ENCODE assay signal across 21 cellular contexts in genomic region chr10:9009505-9009904, GRCh38.
DNase-seq lines count a peak whose midpoint lies in the region; ATAC-seq and TF ChIP-seq lines count a peak whose summit lies in the region.
"Had no signal": no experiment of that assay in that cellular context is flagged by ENCODE, and none has a peak within 500 bp of the region (broad histone marks: within the 10 kb centered on the region; RNA-seq: fewer than 3 reads in every experiment).

No MANE protein-coding gene starts in this region.

- TF ChIP-seq CTCF in GM10248 (IDR thresholded peaks at IDR 0.05; ENCODE audit: control extremely low read depth, extremely low read depth, low read depth, missing control alignments), result no peak

- no peak overlapping the region for H2AFZ ChIP-seq in ACC112 (ENCODE audit: low read length, unreplicated experiment)

- POLR2A ChIA-PET in GM10248 (lab: Yijun Ruan, JAX), result no interaction called here

- ATAC-seq in esophagus mucosa, result peak; percentile 65

- peak; percentile 2 for DNase-seq in COLO829 (ENCODE audit: low spot score)
- DNase-seq in T-helper 2 cell treated with Interferon-gamma antibody and Interleukin-4, amounts not matched to agents 5 μg/mL and 100 μg/mL, for 36 hours (ENCODE audit: low spot score), result no peak
- no peak for DNase-seq in GM10248 (ENCODE audit: extremely low spot score)
- no peak for DNase-seq in H4 (ENCODE audit: low spot score)
- DNase-seq in OCI-M2 (lab: John Stamatoyannopoulos, UW; ENCODE audit: unreplicated experiment), result no peak
- no peak for DNase-seq in cerebellum (ENCODE audit: low spot score)
- DNase-seq: activated CD4-positive, CD25-positive, alpha-beta regulatory T cell treated with anti-CD3 and anti-CD28 coated beads, Interleukin-2, amount 50 U/mL, for 72 hours; cerebellar nuclear complex; DMS53; esophagus squamous epithelium; HFFc6; NCI-H1048; NCI-H187 treated with DMSO at 0.1 percent for 48 hours; NCI-H226; NCI-H774; Right ventricle myocardium superior had no signal

- H3K36me3 Mint-ChIP-seq in T-helper 2 cell treated with Interferon-gamma antibody and Interleukin-4, amounts not matched to agents 5 μg/mL and 100 μg/mL, for 36 hours (ENCODE audit: low read depth), result peaks cover 5% of the 10 kb centered on the region
- H3K36me3 Mint-ChIP-seq: stimulated activated effector memory CD8-positive, alpha-beta T cell treated with anti-CD3 and anti-CD28 coated beads, Interleukin-12 subunit alpha, Interleukin-12 subunit beta, amount 100 ng/mL, for 72 hours had no signal

- H3K9me3 Mint-ChIP-seq in T-helper 2 cell treated with Interferon-gamma antibody and Interleukin-4, amounts not matched to agents 5 μg/mL and 100 μg/mL, for 36 hours, result no peaks in the 10 kb centered on the region
- H3K9me3 Mint-ChIP-seq: stimulated activated effector memory CD8-positive, alpha-beta T cell treated with anti-CD3 and anti-CD28 coated beads, Interleukin-12 subunit alpha, Interleukin-12 subunit beta, amount 100 ng/mL, for 72 hours had no signal

- H3K27me3 ChIP-seq in ACC112 (ENCODE audit: insufficient read depth, low read length), result no peaks in the 10 kb centered on the region
- H3K27me3 ChIP-seq: esophagus squamous epithelium, neutrophil had no signal

- no peaks in the 10 kb centered on the region for H3K79me2 ChIP-seq in ACC112 (ENCODE audit: control insufficient read depth, insufficient read depth, low read length, unreplicated experiment)

- H3K4me1 Mint-ChIP-seq in T-helper 2 cell treated with Interferon-gamma antibody and Interleukin-4, amounts not matched to agents 5 μg/mL and 100 μg/mL, for 36 hours (ENCODE audit: low read depth), result peaks cover 67% of the 10 kb centered on the region
- H3K4me1 Mint-ChIP-seq: stimulated activated effector memory CD8-positive, alpha-beta T cell treated with anti-CD3 and anti-CD28 coated beads, Interleukin-12 subunit alpha, Interleukin-12 subunit beta, amount 100 ng/mL, for 72 hours had no signal

- peaks cover 28% of the 10 kb centered on the region for H3K4me1 ChIP-seq in ACC112 (ENCODE audit: control insufficient read depth, insufficient read depth, low read length, unreplicated experiment)
- H3K4me1 ChIP-seq: esophagus squamous epithelium, prostate gland had no signal

- no peaks in the 10 kb centered on the region for H3K36me3 ChIP-seq in ACC112 (ENCODE audit: insufficient read depth, low read length)
- H3K36me3 ChIP-seq: esophagus squamous epithelium, neutrophil, prostate gland had no signal

- H3K4me3 Mint-ChIP-seq in T-helper 2 cell treated with Interferon-gamma antibody and Interleukin-4, amounts not matched to agents 5 μg/mL and 100 μg/mL, for 36 hours, result peak overlapping the region; percentile 67
- H3K4me3 Mint-ChIP-seq: HFFc6; stimulated activated effector memory CD8-positive, alpha-beta T cell treated with anti-CD3 and anti-CD28 coated beads, Interleukin-12 subunit alpha, Interleukin-12 subunit beta, amount 100 ng/mL, for 72 hours had no signal

- peak overlapping the region; percentile 85 for H3K27ac Mint-ChIP-seq in T-helper 2 cell treated with Interferon-gamma antibody and Interleukin-4, amounts not matched to agents 5 μg/mL and 100 μg/mL, for 36 hours
- H3K27ac Mint-ChIP-seq: HFFc6; stimulated activated effector memory CD8-positive, alpha-beta T cell treated with anti-CD3 and anti-CD28 coated beads, Interleukin-12 subunit alpha, Interleukin-12 subunit beta, amount 100 ng/mL, for 72 hours had no signal

- CTCF ChIA-PET in GM10248 (lab: Yijun Ruan, JAX), result no interaction called here

- H3K27me3 Mint-ChIP-seq in T-helper 2 cell treated with Interferon-gamma antibody and Interleukin-4, amounts not matched to agents 5 μg/mL and 100 μg/mL, for 36 hours (ENCODE audit: low read depth), result no peaks in the 10 kb centered on the region

- peak overlapping the region; percentile 88 for H3K27ac ChIP-seq in ACC112 (ENCODE audit: low read depth, low read length)
- H3K27ac ChIP-seq: esophagus squamous epithelium, neutrophil, prostate gland had no signal

- no peak overlapping the region for H3K4me3 ChIP-seq in ACC112 (ENCODE audit: low read depth, low read length)
- H3K4me3 ChIP-seq: esophagus squamous epithelium, prostate gland had no signal
